In genomic region chr11:5274340-5274739, GRCh38 we compare ENCODE assay signal across 21 cellular contexts. TPM values are rescaled to one million over a fixed set of nuclear protein-coding genes. Genes with fewer than 3 reads are reported as not detected.
A peak's percentile ranks its signal among the peaks of the same experiment; 100 is the strongest.
DNase-seq lines count a peak whose midpoint lies in the region; ATAC-seq, FAIRE-seq and TF ChIP-seq lines count a peak whose summit lies in the region.
"Had no signal": no experiment of that assay in that cellular context is flagged by ENCODE, and none has a peak within 500 bp of the region (broad histone marks: within the 10 kb centered on the region; RNA-seq: fewer than 3 reads in every experiment).

No MANE protein-coding gene starts in this region.

- H3K4me3 ChIP-seq in CD8-positive, alpha-beta memory T cell (ENCODE audit: low read length), result no peak overlapping the region
- no peak overlapping the region for H3K4me3 ChIP-seq in endothelial cell of umbilical vein (replicated peaks in 1 of 3; ENCODE audit: insufficient read depth in 1 of 3, low read depth in 1 of 3, low read length in 3 of 3)
- H3K4me3 ChIP-seq in keratinocyte (ENCODE audit: control insufficient read depth in 2 of 3, extremely low read depth in 1 of 3, insufficient read depth in 2 of 3, low read depth in 1 of 3, low read length in 3 of 3), result no peak overlapping the region
- no peak overlapping the region for H3K4me3 ChIP-seq in heart left ventricle
- H3K4me3 ChIP-seq: MG63, Peyer's patch had no signal

- POLR2A ChIA-PET in CD8-positive, alpha-beta memory T cell (lab: Charles Lee), result no interaction called here
- POLR2A ChIA-PET in endothelial cell of umbilical vein (lab: Charles Lee), result no interaction called here

- H3K9me1 ChIP-seq in endothelial cell of umbilical vein (replicated peaks; ENCODE audit: control insufficient read depth, extremely low read depth, insufficient read depth, low read length) (no peaks in the 10 kb centered on the region), keratinocyte (ENCODE audit: control insufficient read depth, extremely low read depth, insufficient read depth, low read length) (no peaks in the 10 kb centered on the region)

- no peaks in the 10 kb centered on the region for H3K4me1 Mint-ChIP-seq in CD8-positive, alpha-beta memory T cell

- H3K4me2 ChIP-seq in endothelial cell of umbilical vein (ENCODE audit: insufficient read depth, low read length), result no peak overlapping the region
- H3K4me2 ChIP-seq in keratinocyte (ENCODE audit: control insufficient read depth, extremely low read depth, insufficient read depth, low read depth, low read length), result peak overlapping the region; percentile 11
- H3K4me2 ChIP-seq: KMS-11 had no signal

- DNase-seq in CD8-positive, alpha-beta memory T cell, result no peak
- DNase-seq in NCI-H226 (peak; percentile 10), endothelial cell of umbilical vein (ENCODE audit: low read depth, low spot score) (no peak), keratinocyte (ENCODE audit: low read depth, low spot score) (no peak), heart left ventricle (no peak), NK-92 (lab: John Stamatoyannopoulos, UW; ENCODE audit: unreplicated experiment) (no peak), NCI-H1436 (lab: John Stamatoyannopoulos, UW) (no peak)
- DNase-seq: C1 segment of cervical spinal cord, COR-L47, MG63, NCI-H1930, NCI-H2171, NCI-H774, Peyer's patch, SHP77 treated with DMSO at 0.1 percent for 48 hours had no signal

- H2AFZ ChIP-seq in endothelial cell of umbilical vein (ENCODE audit: low read depth, low read length), result peak overlapping the region; percentile 51
- H2AFZ ChIP-seq in keratinocyte (ENCODE audit: control insufficient read depth, low read length), result peak overlapping the region; percentile 74

- no peaks in the 10 kb centered on the region for H3K9me3 ChIP-seq in CD8-positive, alpha-beta memory T cell (ENCODE audit: low read length)
- H3K9me3 ChIP-seq in endothelial cell of umbilical vein (replicated peaks; ENCODE audit: control insufficient read depth, insufficient read depth, low read length) (no peaks in the 10 kb centered on the region), keratinocyte (ENCODE audit: control insufficient read depth, low read depth, low read length) (no peaks in the 10 kb centered on the region), heart left ventricle (no peaks in the 10 kb centered on the region)
- H3K9me3 ChIP-seq: MG63, Peyer's patch had no signal

- peaks cover 0 to 3% of the 10 kb centered on the region in 2 donors for H3K27me3 Mint-ChIP-seq in CD8-positive, alpha-beta memory T cell

- H3K36me3 Mint-ChIP-seq in CD8-positive, alpha-beta memory T cell, result no peaks in the 10 kb centered on the region

- TF ChIP-seq POLR2A in endothelial cell of umbilical vein (IDR thresholded peaks at IDR 0.05; ENCODE audit: low read depth, low read length) (no peak), heart left ventricle (IDR thresholded peaks at IDR 0.05) (no peak)

- intact Hi-C loops in endothelial cell of umbilical vein (cut with micrococcal nuclease), result no loop called here
- intact Hi-C loops in heart left ventricle (cut with DNase I), result no loop called here

- CTCF ChIA-PET in CD8-positive, alpha-beta memory T cell (lab: Charles Lee), result no interaction called here
- CTCF ChIA-PET in endothelial cell of umbilical vein (lab: Charles Lee), result no interaction called here

- H3K36me3 ChIP-seq in CD8-positive, alpha-beta memory T cell (ENCODE audit: insufficient read depth, low read length), result no peaks in the 10 kb centered on the region
- H3K36me3 ChIP-seq in endothelial cell of umbilical vein (ENCODE audit: control insufficient read depth in 2 of 2, extremely low read depth in 1 of 2, insufficient read depth in 2 of 2, low read length in 2 of 2) (no peaks in the 10 kb centered on the region), keratinocyte (ENCODE audit: control insufficient read depth in 2 of 2, extremely low read depth in 1 of 2, insufficient read depth in 2 of 2, low read length in 2 of 2) (no peaks in the 10 kb centered on the region), heart left ventricle (no peaks in the 10 kb centered on the region)
- H3K36me3 ChIP-seq: MG63, Peyer's patch had no signal

- no peak for TF ChIP-seq CTCF in endothelial cell of umbilical vein (IDR thresholded peaks at IDR 0.05; ENCODE audit: extremely low read depth in 1 of 2, insufficient read depth in 1 of 2, low read depth in 1 of 2, low read length in 2 of 2)
- TF ChIP-seq CTCF in keratinocyte (optimal IDR thresholded peaks at IDR 0.05 in 1 of 3, IDR thresholded peaks at IDR 0.05 in 1 of 3, conservative IDR thresholded peaks at IDR 0.05 in 1 of 3; ENCODE audit: extremely low read depth in 1 of 3, insufficient read depth in 2 of 3, low read length in 3 of 3), result no peak
- TF ChIP-seq CTCF in heart left ventricle (IDR thresholded peaks at IDR 0.05), result no peak

- H3K9ac ChIP-seq in endothelial cell of umbilical vein (replicated peaks; ENCODE audit: extremely low read depth, insufficient read depth, low read length) (no peak overlapping the region), keratinocyte (ENCODE audit: control insufficient read depth, extremely low read depth, insufficient read depth, low read length) (no peak overlapping the region)
- H3K9ac ChIP-seq: KMS-11 had no signal

- peaks cover 0 to 3% (median 0%) of the 10 kb centered on the region in 5 donors for H3K9me3 Mint-ChIP-seq in CD8-positive, alpha-beta memory T cell

- H3K4me3 Mint-ChIP-seq in CD8-positive, alpha-beta memory T cell, result no peak overlapping the region

- BruUV-seq in endothelial cell of umbilical vein (replicated peaks; lab: Mats Ljungman, UMichigan), result no TSS peak

- H3K27me3 ChIP-seq in CD8-positive, alpha-beta memory T cell (ENCODE audit: insufficient read depth, low read length, poor library complexity, severe bottlenecking), result no peaks in the 10 kb centered on the region
- H3K27me3 ChIP-seq in endothelial cell of umbilical vein (ENCODE audit: control insufficient read depth in 2 of 2, insufficient read depth in 2 of 2, low read length in 2 of 2), result no peaks in the 10 kb centered on the region
- H3K27me3 ChIP-seq in keratinocyte (ENCODE audit: control insufficient read depth, extremely low read depth, insufficient read depth, low read length), result no peaks in the 10 kb centered on the region
- no peaks in the 10 kb centered on the region for H3K27me3 ChIP-seq in heart left ventricle
- H3K27me3 ChIP-seq: MG63, Peyer's patch had no signal

- H3K27ac Mint-ChIP-seq in CD8-positive, alpha-beta memory T cell, result no peak overlapping the region

- 64 to 72% (median 66%) methylated on average over 4 of the region's 4 CpGs for WGBS in heart left ventricle, 4 donors

- FAIRE-seq in endothelial cell of umbilical vein (lab: Jason Lieb, UNC), result no peak
- FAIRE-seq in keratinocyte (lab: Jason Lieb, UNC), result no peak
- FAIRE-seq: A204.1, GM18507 had no signal

- ATAC-seq in GM18868 (IDR thresholded peaks at IDR 0.05; ENCODE audit: unreplicated experiment) (no peak), heart left ventricle (no peak)

- no peaks in the 10 kb centered on the region for H3K4me1 ChIP-seq in CD8-positive, alpha-beta memory T cell (ENCODE audit: insufficient read depth, low read length)
- no peaks in the 10 kb centered on the region for H3K4me1 ChIP-seq in endothelial cell of umbilical vein (ENCODE audit: control insufficient read depth, extremely low read depth, insufficient read depth, low read length)
- H3K4me1 ChIP-seq in keratinocyte (ENCODE audit: control insufficient read depth, extremely low read depth, insufficient read depth, low read length), result peaks cover 7% of the 10 kb centered on the region
- no peaks in the 10 kb centered on the region for H3K4me1 ChIP-seq in heart left ventricle
- H3K4me1 ChIP-seq: Peyer's patch had no signal

- H3K27ac ChIP-seq in CD8-positive, alpha-beta memory T cell (ENCODE audit: low read depth, low read length), result peak overlapping the region; percentile 64
- H3K27ac ChIP-seq in endothelial cell of umbilical vein (ENCODE audit: insufficient read depth, low read depth, low read length), result no peak overlapping the region
- H3K27ac ChIP-seq in keratinocyte (ENCODE audit: control insufficient read depth, insufficient read depth, low read length), result no peak overlapping the region
- H3K27ac ChIP-seq in heart left ventricle, result no peak overlapping the region
- H3K27ac ChIP-seq: HL-60, KMS-11, Peyer's patch had no signal

- H3K79me2 ChIP-seq in endothelial cell of umbilical vein (ENCODE audit: control insufficient read depth, insufficient read depth, low read length), result no peaks in the 10 kb centered on the region
- H3K79me2 ChIP-seq in keratinocyte (ENCODE audit: control insufficient read depth, insufficient read depth, low read length), result no peaks in the 10 kb centered on the region

- H4K20me1 ChIP-seq in endothelial cell of umbilical vein (replicated peaks; ENCODE audit: control insufficient read depth, extremely low read depth, insufficient read depth, low read length) (no peaks in the 10 kb centered on the region), keratinocyte (ENCODE audit: control insufficient read depth, extremely low read depth, insufficient read depth, low read length) (no peaks in the 10 kb centered on the region)

- dilution Hi-C loops in endothelial cell of umbilical vein (cut with MboI; ENCODE audit: extremely low pct_ligation_motif_present, low sequenced_read_pairs) (no loop called here), keratinocyte (cut with MboI; ENCODE audit: extremely low pct_ligation_motif_present, low sequenced_read_pairs) (no loop called here)

RNA-seq across cellular contexts. Expression of gene HBE1, which starts 4.6 kb away (rescaled TPM):
- total RNA-seq in CD8-positive, alpha-beta memory T cell, result not detected
- polyA plus RNA-seq in CD8-positive, alpha-beta memory T cell, result not detected
- total RNA-seq in endothelial cell of umbilical vein (not detected in 2 replicates), heart left ventricle (not detected)
- polyA plus RNA-seq in endothelial cell of umbilical vein (0.32 and 0.37 TPM in 2 replicates), keratinocyte (0.19 to 0.26 TPM in 2 of 3 replicates, not detected in the other), heart left ventricle (not detected)
- polyA plus RNA-seq in endothelial cell of umbilical vein (2011; cell fraction: cytosol; rRNA removed), result 0.23 TPM in 1 of 2 replicates, not detected in the other
- polyA plus RNA-seq in endothelial cell of umbilical vein (2011; cell fraction: nucleus; rRNA removed), result 0.60 TPM in 1 of 2 replicates, not detected in the other
- not detected in 2 replicates for polyA plus RNA-seq in endothelial cell of umbilical vein (2012)
- polyA minus RNA-seq in endothelial cell of umbilical vein (29.2 and 51.1 TPM in 2 replicates), keratinocyte (0.36 to 1.5 TPM in 2 of 3 replicates, not detected in the other)
- 3.0 TPM for polyA minus RNA-seq in endothelial cell of umbilical vein (2011; cell fraction: cytosol; rRNA and poly(A)+ RNA removed)
- 2.3 TPM in 1 of 2 replicates, not detected in the other for polyA minus RNA-seq in endothelial cell of umbilical vein (2011; cell fraction: nucleus; rRNA and poly(A)+ RNA removed)
- not detected for polyA plus RNA-seq in keratinocyte (2011; ENCODE audit: low read depth)
- not detected in 2 replicates for polyA plus RNA-seq in keratinocyte (2011; cell fraction: cytosol; rRNA removed)
- 0.34 TPM in 1 of 2 replicates, not detected in the other for polyA plus RNA-seq in keratinocyte (2011; cell fraction: nucleus; rRNA removed)
- not detected in 2 replicates for polyA plus RNA-seq in keratinocyte (2012; ENCODE audit: low replicate concordance)
- not detected for polyA minus RNA-seq in keratinocyte (2011; cell fraction: cytosol; rRNA and poly(A)+ RNA removed)
- 2.0 TPM in 1 of 2 replicates, not detected in the other for polyA minus RNA-seq in keratinocyte (2011; cell fraction: nucleus; rRNA and poly(A)+ RNA removed)
- total RNA-seq: Peyer's patch had no signal

RNA-seq across cellular contexts. Expression of gene HBG2, which starts 19.8 kb away (rescaled TPM):
- total RNA-seq in CD8-positive, alpha-beta memory T cell, result not detected
- polyA plus RNA-seq in CD8-positive, alpha-beta memory T cell, result not detected
- total RNA-seq in endothelial cell of umbilical vein (not detected in 2 replicates), heart left ventricle (1 to 10 TPM in 2 of 9 donors, under 1 TPM in 1, not detected in 6; 0.72 to 2.0 (median 1.9) TPM)
- polyA plus RNA-seq in endothelial cell of umbilical vein (1.2 TPM in 1 of 2 replicates, not detected in the other), keratinocyte (0.50 to 0.73 TPM (median 0.61 TPM) in 3 replicates), heart left ventricle (not detected)
- polyA plus RNA-seq in endothelial cell of umbilical vein (2011; cell fraction: cytosol; rRNA removed), result 0.28 TPM in 1 of 2 replicates, not detected in the other
- 1.2 TPM in 1 of 2 replicates, not detected in the other for polyA plus RNA-seq in endothelial cell of umbilical vein (2011; cell fraction: nucleus; rRNA removed)
- not detected in 2 replicates for polyA plus RNA-seq in endothelial cell of umbilical vein (2012)
- polyA minus RNA-seq in endothelial cell of umbilical vein (70.4 and 217 TPM in 2 replicates), keratinocyte (not detected in 3 replicates)
- 4.9 TPM for polyA minus RNA-seq in endothelial cell of umbilical vein (2011; cell fraction: cytosol; rRNA and poly(A)+ RNA removed)
- 1.0 and 1.2 TPM in 2 replicates for polyA minus RNA-seq in endothelial cell of umbilical vein (2011; cell fraction: nucleus; rRNA and poly(A)+ RNA removed)
- not detected for polyA plus RNA-seq in keratinocyte (2011; ENCODE audit: low read depth)
- not detected in 2 replicates for polyA plus RNA-seq in keratinocyte (2011; cell fraction: cytosol; rRNA removed)
- polyA plus RNA-seq in keratinocyte (2011; cell fraction: nucleus; rRNA removed), result not detected in 2 replicates
- polyA plus RNA-seq in keratinocyte (2012; ENCODE audit: low replicate concordance), result not detected in 2 replicates
- polyA minus RNA-seq in keratinocyte (2011; cell fraction: cytosol; rRNA and poly(A)+ RNA removed), result 11.5 TPM
- polyA minus RNA-seq in keratinocyte (2011; cell fraction: nucleus; rRNA and poly(A)+ RNA removed), result 1.4 and 5.3 TPM in 2 replicates
- total RNA-seq: NCI-H460, Peyer's patch had no signal

RNA-seq across cellular contexts. Expression of gene HBG1, which starts 24.7 kb away (rescaled TPM):
- total RNA-seq in CD8-positive, alpha-beta memory T cell, result not detected
- not detected for polyA plus RNA-seq in CD8-positive, alpha-beta memory T cell
- total RNA-seq in endothelial cell of umbilical vein, result not detected in 2 replicates
- polyA plus RNA-seq in endothelial cell of umbilical vein, result 0.72 TPM in 1 of 2 replicates, not detected in the other
- 0.13 TPM in 1 of 2 replicates, not detected in the other for polyA plus RNA-seq in endothelial cell of umbilical vein (2011; cell fraction: cytosol; rRNA removed)
- 0.43 TPM in 1 of 2 replicates, not detected in the other for polyA plus RNA-seq in endothelial cell of umbilical vein (2011; cell fraction: nucleus; rRNA removed)
- not detected in 2 replicates for polyA plus RNA-seq in endothelial cell of umbilical vein (2012)
- polyA minus RNA-seq in endothelial cell of umbilical vein, result 73.3 and 97.9 TPM in 2 replicates
- polyA minus RNA-seq in endothelial cell of umbilical vein (2011; cell fraction: cytosol; rRNA and poly(A)+ RNA removed), result 4.7 TPM
- polyA minus RNA-seq in endothelial cell of umbilical vein (2011; cell fraction: nucleus; rRNA and poly(A)+ RNA removed), result 0.72 TPM in 1 of 2 replicates, not detected in the other
- polyA plus RNA-seq in keratinocyte, result 0.30 to 0.31 TPM in 2 of 3 replicates, not detected in the other
- polyA plus RNA-seq in keratinocyte (2011; ENCODE audit: low read depth), result not detected
- not detected in 2 replicates for polyA plus RNA-seq in keratinocyte (2011; cell fraction: cytosol; rRNA removed)
- not detected in 2 replicates for polyA plus RNA-seq in keratinocyte (2011; cell fraction: nucleus; rRNA removed)
- polyA plus RNA-seq in keratinocyte (2012; ENCODE audit: low replicate concordance), result not detected in 2 replicates
- polyA minus RNA-seq in keratinocyte, result 0.86 TPM in 1 of 3 replicates, not detected in the others
- polyA minus RNA-seq in keratinocyte (2011; cell fraction: cytosol; rRNA and poly(A)+ RNA removed), result not detected
- polyA minus RNA-seq in keratinocyte (2011; cell fraction: nucleus; rRNA and poly(A)+ RNA removed), result 0.74 TPM in 1 of 2 replicates, not detected in the other
- not detected for total RNA-seq in heart left ventricle
- not detected for polyA plus RNA-seq in heart left ventricle
- total RNA-seq: NCI-H460, Peyer's patch had no signal

RNA-seq across cellular contexts. Expression of gene OR51B4, which starts 27.4 kb away (rescaled TPM):
- total RNA-seq in CD8-positive, alpha-beta memory T cell, result not detected
- polyA plus RNA-seq in CD8-positive, alpha-beta memory T cell, result not detected
- not detected in 2 replicates for total RNA-seq in endothelial cell of umbilical vein
- polyA plus RNA-seq in endothelial cell of umbilical vein, result 0.08 TPM in 1 of 2 replicates, not detected in the other
- polyA plus RNA-seq in endothelial cell of umbilical vein (2011; cell fraction: cytosol; rRNA removed), result not detected in 2 replicates
- polyA plus RNA-seq in endothelial cell of umbilical vein (2011; cell fraction: nucleus; rRNA removed), result 0.21 TPM in 1 of 2 replicates, not detected in the other
- polyA plus RNA-seq in endothelial cell of umbilical vein (2012), result not detected in 2 replicates
- 0.85 and 3.4 TPM in 2 replicates for polyA minus RNA-seq in endothelial cell of umbilical vein
- polyA minus RNA-seq in endothelial cell of umbilical vein (2011; cell fraction: cytosol; rRNA and poly(A)+ RNA removed), result not detected
- polyA minus RNA-seq in endothelial cell of umbilical vein (2011; cell fraction: nucleus; rRNA and poly(A)+ RNA removed), result 0.48 TPM in 1 of 2 replicates, not detected in the other
- polyA plus RNA-seq in keratinocyte, result not detected in 3 replicates
- not detected for polyA plus RNA-seq in keratinocyte (2011; ENCODE audit: low read depth)
- not detected in 2 replicates for polyA plus RNA-seq in keratinocyte (2011; cell fraction: cytosol; rRNA removed)
- polyA plus RNA-seq in keratinocyte (2011; cell fraction: nucleus; rRNA removed), result not detected in 2 replicates
- polyA plus RNA-seq in keratinocyte (2012; ENCODE audit: low replicate concordance), result not detected in 2 replicates
- not detected in 3 replicates for polyA minus RNA-seq in keratinocyte
- not detected for polyA minus RNA-seq in keratinocyte (2011; cell fraction: cytosol; rRNA and poly(A)+ RNA removed)
- polyA minus RNA-seq in keratinocyte (2011; cell fraction: nucleus; rRNA and poly(A)+ RNA removed), result not detected in 2 replicates
- total RNA-seq in heart left ventricle, result not detected
- not detected for polyA plus RNA-seq in heart left ventricle
- total RNA-seq: NCI-H460, Peyer's patch had no signal

RNA-seq across cellular contexts. Expression of gene HBD, which starts 40.1 kb away (rescaled TPM):
- total RNA-seq in CD8-positive, alpha-beta memory T cell, result not detected
- polyA plus RNA-seq in CD8-positive, alpha-beta memory T cell, result not detected
- total RNA-seq in endothelial cell of umbilical vein, result not detected in 2 replicates
- not detected in 2 replicates for polyA plus RNA-seq in endothelial cell of umbilical vein
- polyA plus RNA-seq in endothelial cell of umbilical vein (2011; cell fraction: cytosol; rRNA removed), result not detected in 2 replicates
- polyA plus RNA-seq in endothelial cell of umbilical vein (2011; cell fraction: nucleus; rRNA removed), result not detected in 2 replicates
- not detected in 2 replicates for polyA plus RNA-seq in endothelial cell of umbilical vein (2012)
- not detected in 2 replicates for polyA minus RNA-seq in endothelial cell of umbilical vein
- not detected for polyA minus RNA-seq in endothelial cell of umbilical vein (2011; cell fraction: cytosol; rRNA and poly(A)+ RNA removed)
- polyA minus RNA-seq in endothelial cell of umbilical vein (2011; cell fraction: nucleus; rRNA and poly(A)+ RNA removed), result not detected in 2 replicates
- polyA plus RNA-seq in keratinocyte, result not detected in 3 replicates
- polyA plus RNA-seq in keratinocyte (2011; ENCODE audit: low read depth), result not detected
- not detected in 2 replicates for polyA plus RNA-seq in keratinocyte (2011; cell fraction: cytosol; rRNA removed)
- polyA plus RNA-seq in keratinocyte (2011; cell fraction: nucleus; rRNA removed), result not detected in 2 replicates
- polyA plus RNA-seq in keratinocyte (2012; ENCODE audit: low replicate concordance), result not detected in 2 replicates
- not detected in 3 replicates for polyA minus RNA-seq in keratinocyte
- not detected for polyA minus RNA-seq in keratinocyte (2011; cell fraction: cytosol; rRNA and poly(A)+ RNA removed)
- not detected in 2 replicates for polyA minus RNA-seq in keratinocyte (2011; cell fraction: nucleus; rRNA and poly(A)+ RNA removed)
- 1 to 10 TPM in 1 of 9 donors, not detected in 8; 4.2 TPM for total RNA-seq in heart left ventricle
- not detected for polyA plus RNA-seq in heart left ventricle
- total RNA-seq: NCI-H460, Peyer's patch had no signal
